ENCODE assay signal across 15 cellular contexts in genomic region chr2:29329899-29330298, GRCh38.
A peak's percentile ranks its signal among the peaks of the same experiment; 100 is the strongest.
DNase-seq lines count a peak whose midpoint lies in the region; FAIRE-seq and TF ChIP-seq lines count a peak whose summit lies in the region.
"Had no signal": no experiment of that assay in that cellular context is flagged by ENCODE, and none has a peak within 500 bp of the region (broad histone marks: within the 10 kb centered on the region; RNA-seq: fewer than 3 reads in every experiment).

No MANE protein-coding gene starts in this region.

- H3K27me3 ChIP-seq in WERI-Rb-1 (ENCODE audit: insufficient read depth, low read depth, severe bottlenecking) (no peaks in the 10 kb centered on the region), keratinocyte (ENCODE audit: control insufficient read depth, extremely low read depth, insufficient read depth, low read length) (peaks cover 3% of the 10 kb centered on the region), esophagus squamous epithelium (peaks cover 0 to 2% (median 0%) of the 10 kb centered on the region in 4 donors)

- H4K20me1 ChIP-seq in keratinocyte (ENCODE audit: control insufficient read depth, extremely low read depth, insufficient read depth, low read length) = no peaks in the 10 kb centered on the region

- H3K9me3 ChIP-seq in WERI-Rb-1 (ENCODE audit: severe bottlenecking) (no peaks in the 10 kb centered on the region), keratinocyte (ENCODE audit: control insufficient read depth, low read depth, low read length) (no peaks in the 10 kb centered on the region), esophagus squamous epithelium (no peaks in the 10 kb centered on the region)

- dilution Hi-C loops in keratinocyte (cut with MboI; ENCODE audit: extremely low pct_ligation_motif_present, low sequenced_read_pairs) = no loop called here

- WGBS in esophagus squamous epithelium, 2 donors = 100% methylated on average over 1 of the region's 3 CpGs

- TF ChIP-seq POLR2A in esophagus squamous epithelium (IDR thresholded peaks at IDR 0.05) = no peak

- H3K4me1 ChIP-seq in keratinocyte (ENCODE audit: control insufficient read depth, extremely low read depth, insufficient read depth, low read length) (peaks cover 14% of the 10 kb centered on the region), esophagus squamous epithelium (peaks cover 0 to 21% (median 0%) of the 10 kb centered on the region in 3 donors)

- H3K4me3 ChIP-seq in WERI-Rb-1 (ENCODE audit: low read depth, low read length) (no peak overlapping the region), keratinocyte (ENCODE audit: control insufficient read depth in 2 of 3, extremely low read depth in 1 of 3, insufficient read depth in 2 of 3, low read depth in 1 of 3, low read length in 3 of 3) (no peak overlapping the region), esophagus squamous epithelium (no peak overlapping the region)
- H3K4me3 ChIP-seq: lung had no signal

- intact Hi-C loops in esophagus squamous epithelium (cut with DNase I) = no loop called here

- no peak overlapping the region for H3K9ac ChIP-seq in keratinocyte (ENCODE audit: control insufficient read depth, extremely low read depth, insufficient read depth, low read length)

- H3K79me2 ChIP-seq in keratinocyte (ENCODE audit: control insufficient read depth, insufficient read depth, low read length) = no peaks in the 10 kb centered on the region

- H3K27ac ChIP-seq in WERI-Rb-1 (no peak overlapping the region), keratinocyte (ENCODE audit: control insufficient read depth, insufficient read depth, low read length) (no peak overlapping the region), esophagus squamous epithelium (no peak overlapping the region)
- H3K27ac ChIP-seq: C4-2B had no signal

- TF ChIP-seq CTCF in AG09319 (IDR thresholded peaks at IDR 0.05; ENCODE audit: low read depth, low read length) (peak; percentile 5), GM20000 (IDR thresholded peaks at IDR 0.05; ENCODE audit: extremely low read depth, missing control alignments) (peak; percentile 4), WERI-Rb-1 (IDR thresholded peaks at IDR 0.05; ENCODE audit: low read depth, low read length) (peak; percentile 59), keratinocyte (optimal IDR thresholded peaks at IDR 0.05 in 1 of 3, IDR thresholded peaks at IDR 0.05 in 1 of 3, conservative IDR thresholded peaks at IDR 0.05 in 1 of 3; ENCODE audit: extremely low read depth in 1 of 3, insufficient read depth in 2 of 3, low read length in 3 of 3) (peak; percentile 24 to 56 (median 52)), esophagus squamous epithelium (IDR thresholded peaks at IDR 0.05) (peak in 2 of 6 experiments; percentile 10 to 36)

- H3K4me2 ChIP-seq in keratinocyte (ENCODE audit: control insufficient read depth, extremely low read depth, insufficient read depth, low read depth, low read length) = no peak overlapping the region

- no peaks in the 10 kb centered on the region for H3K36me3 ChIP-seq in WERI-Rb-1
- no peaks in the 10 kb centered on the region for H3K36me3 ChIP-seq in keratinocyte (ENCODE audit: control insufficient read depth in 2 of 2, extremely low read depth in 1 of 2, insufficient read depth in 2 of 2, low read length in 2 of 2)
- no peaks in the 10 kb centered on the region for H3K36me3 ChIP-seq in esophagus squamous epithelium

- DNase-seq in AG09319 (ENCODE audit: extremely low read depth, low read depth) (no peak), GM20000 (ENCODE audit: low spot score) (no peak), WERI-Rb-1 (no peak), keratinocyte (ENCODE audit: low read depth, low spot score) (no peak), superior temporal gyrus (ENCODE audit: extremely low spot score) (no peak), DMS79 treated with DMSO at 0.1 percent for 48 hours (lab: John Stamatoyannopoulos, UW) (no peak), esophagus squamous epithelium (lab: John Stamatoyannopoulos, UW) (no peak)
- no peak for DNase-seq in stimulated activated CD4-positive, alpha-beta T cell treated with anti-CD3 and anti-CD28 coated beads, Interleukin-4, amount 100 ng/mL, for 4 hours
- DNase-seq: activated T-cell treated with anti-CD3 and anti-CD28 coated beads, Interleukin-2, amount 50 U/mL, for 24 hours; KBM-7; posterior cingulate gyrus; SW 1271 had no signal

- H3K9me1 ChIP-seq in keratinocyte (ENCODE audit: control insufficient read depth, extremely low read depth, insufficient read depth, low read length) = peaks cover 4% of the 10 kb centered on the region

- FAIRE-seq in keratinocyte (lab: Jason Lieb, UNC) = no peak
- FAIRE-seq: endometrium had no signal

- H2AFZ ChIP-seq in keratinocyte (ENCODE audit: control insufficient read depth, low read length) = no peak overlapping the region
